In the genomic region with DNA sequence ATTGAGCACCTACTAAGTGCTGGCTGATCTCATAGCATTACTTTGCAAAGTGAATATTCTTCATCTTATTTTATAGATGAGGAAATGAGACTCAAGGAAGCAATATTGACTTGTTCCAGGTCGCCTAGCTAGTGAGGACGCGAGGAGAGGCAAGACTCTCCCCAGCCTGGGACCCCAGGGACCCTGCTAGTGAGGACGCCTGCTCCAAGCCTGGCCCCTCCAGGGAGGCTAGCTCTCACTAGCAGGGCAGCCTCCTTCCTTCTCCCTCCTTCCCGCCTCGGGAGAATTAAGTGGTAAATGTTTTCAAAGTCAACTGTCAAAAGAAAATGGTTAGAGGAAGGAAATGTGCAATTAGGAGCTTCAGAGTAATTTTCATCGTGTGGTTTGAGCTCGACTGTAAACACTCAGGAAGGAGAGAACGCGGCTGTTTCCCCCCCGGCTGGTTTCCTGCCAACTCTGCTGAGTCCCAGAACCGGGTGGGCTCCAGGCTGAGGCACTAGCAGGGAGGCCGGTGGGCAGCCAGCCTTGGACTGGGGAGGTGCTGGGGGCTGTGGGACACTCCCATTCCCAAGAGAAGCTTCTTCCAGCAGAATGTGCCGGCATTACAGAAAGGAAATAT, we compare ENCODE assay signal across 9 cellular contexts. TPM values are rescaled to one million over a fixed set of nuclear protein-coding genes. Genes with fewer than 3 reads are reported as not detected.
DNase-seq lines count a peak whose midpoint lies in the region; ATAC-seq and TF ChIP-seq lines count a peak whose summit lies in the region.
"Had no signal": no experiment of that assay in that cellular context is flagged by ENCODE, and none has a peak within 500 bp of the region (broad histone marks: within the 10 kb centered on the region; RNA-seq: fewer than 3 reads in every experiment).

No MANE protein-coding gene starts in this region.

- H3K36me3 ChIP-seq in Loucy (ENCODE audit: insufficient read depth, low read length) (no peaks in the 10 kb centered on the region), tibial nerve (no peaks in the 10 kb centered on the region)

- no peak for TF ChIP-seq CTCF in CD4-positive, alpha-beta T cell (IDR thresholded peaks at IDR 0.05)
- TF ChIP-seq CTCF in Loucy (conservative IDR thresholded peaks at IDR 0.05; ENCODE audit: low read length), result no peak
- TF ChIP-seq CTCF in VCaP (conservative IDR thresholded peaks at IDR 0.05), result no peak
- TF ChIP-seq CTCF in tibial nerve (IDR thresholded peaks at IDR 0.05), result no peak

- H3K27ac Mint-ChIP-seq in CD4-positive, alpha-beta T cell, result peak overlapping the region; percentile 77

- no peaks in the 10 kb centered on the region for H3K27me3 Mint-ChIP-seq in CD4-positive, alpha-beta T cell

- H3K9me3 Mint-ChIP-seq in CD4-positive, alpha-beta T cell, result no peaks in the 10 kb centered on the region

- CTCF ChIA-PET in CD4-positive, alpha-beta T cell (lab: Charles Lee), result no interaction called here

- peak; percentile 69 for ATAC-seq in CD4-positive, alpha-beta T cell (ENCODE audit: poor library complexity)

- H3K9ac ChIP-seq in Loucy (ENCODE audit: low read depth, low read length, poor library complexity, severe bottlenecking), result peak overlapping the region; percentile 84

- H3K4me3 Mint-ChIP-seq in CD4-positive, alpha-beta T cell, result peak overlapping the region; percentile 63

- DNase-seq in CD4-positive, alpha-beta T cell, result peak in 2 of 10 experiments; percentile 20 to 36
- peak; percentile 61 to 81 for DNase-seq in lung microvascular endothelial cell (ENCODE audit: low read depth in 2 of 2)
- DNase-seq in tibial nerve (ENCODE audit: low spot score in 2 of 2), result no peak
- no peak for DNase-seq in NK-92 treated with Interleukin-12 subunit alpha and Interleukin-12 subunit beta, amount 100 ng/mL, for 24 hours (lab: John Stamatoyannopoulos, UW)
- no peak for DNase-seq in activated gamma-delta T cell (lab: John Stamatoyannopoulos, UW)
- no peak for DNase-seq in NCI-H2029 (lab: John Stamatoyannopoulos, UW)
- DNase-seq: NCI-H187 had no signal

- H3K27me3 ChIP-seq in CD4-positive, alpha-beta T cell (ENCODE audit: control insufficient read depth, insufficient read depth, low read length), result no peaks in the 10 kb centered on the region
- H3K27me3 ChIP-seq in Loucy (ENCODE audit: insufficient read depth, low read length, poor library complexity, severe bottlenecking) (no peaks in the 10 kb centered on the region), tibial nerve (no peaks in the 10 kb centered on the region)

- H4K20me1 ChIP-seq in Loucy (ENCODE audit: insufficient read depth, low read length, poor library complexity, severe bottlenecking), result no peaks in the 10 kb centered on the region

- H3K4me1 ChIP-seq in Loucy (ENCODE audit: insufficient read depth, low read length, poor library complexity, severe bottlenecking) (peaks cover 68% of the 10 kb centered on the region), tibial nerve (peaks cover 0 to 19% (median 7%) of the 10 kb centered on the region in 4 donors)

- peak overlapping the region; percentile 60 for H3K4me3 ChIP-seq in Loucy (ENCODE audit: low read length, poor library complexity, severe bottlenecking)
- no peak overlapping the region for H3K4me3 ChIP-seq in tibial nerve

- H2AFZ ChIP-seq in Loucy (ENCODE audit: low read length), result no peak overlapping the region

- H3K9me3 ChIP-seq in CD4-positive, alpha-beta T cell (ENCODE audit: control insufficient read depth, low read length), result no peaks in the 10 kb centered on the region
- H3K9me3 ChIP-seq in Loucy (ENCODE audit: insufficient read depth, low read depth, low read length), result no peaks in the 10 kb centered on the region
- peaks cover 0 to 2% (median 0%) of the 10 kb centered on the region in 4 donors for H3K9me3 ChIP-seq in tibial nerve

- intact Hi-C loops in CD4-positive, alpha-beta T cell (cut with DNase I, micrococcal nuclease), result no loop called here

- no peak for TF ChIP-seq POLR2A in tibial nerve (IDR thresholded peaks at IDR 0.05)

- TF ChIP-seq EP300 in tibial nerve (IDR thresholded peaks at IDR 0.05), result no peak

- H3F3A ChIP-seq in Loucy (ENCODE audit: low read depth), result peaks cover 4% of the 10 kb centered on the region; the same call in 1 of the 2 replicates

- no peaks in the 10 kb centered on the region for H3K79me2 ChIP-seq in Loucy (ENCODE audit: insufficient read depth, low read length)

- POLR2A ChIA-PET in CD4-positive, alpha-beta T cell (lab: Charles Lee), result interaction anchor here (0.6 to 2.4 kb wide), 7 partner anchors 12 to 784 kb away, joined by 3 to 19 read pairs (median 3); no protein-coding TSS in a partner anchor

- no peaks in the 10 kb centered on the region for H3K36me3 Mint-ChIP-seq in CD4-positive, alpha-beta T cell (ENCODE audit: low read depth)

- no peaks in the 10 kb centered on the region for H3K9me2 ChIP-seq in Loucy (replicated peaks; ENCODE audit: low read depth, low read length)

- no peak overlapping the region for H3K27ac ChIP-seq in CD4-positive, alpha-beta T cell (ENCODE audit: low read depth, low read length)
- peak overlapping the region; percentile 8; the same call in 1 of the 2 replicates for H3K27ac ChIP-seq in VCaP
- no peak overlapping the region for H3K27ac ChIP-seq in tibial nerve

- H3K4me1 Mint-ChIP-seq in CD4-positive, alpha-beta T cell (ENCODE audit: low read depth), result peaks cover 47% of the 10 kb centered on the region

- WGBS in tibial nerve, 2 donors, result 30 to 37% methylated on average over 14 of the region's 14 CpGs

- H3K4me2 ChIP-seq in Loucy (ENCODE audit: low read depth, low read length, poor library complexity, severe bottlenecking), result peak overlapping the region; percentile 76

RNA-seq across cellular contexts. Expression of gene MYEOV, which starts 17.9 kb away (rescaled TPM):
- total RNA-seq in CD4-positive, alpha-beta T cell, result not detected
- total RNA-seq in lung microvascular endothelial cell (0.44 TPM in 1 of 2 replicates, not detected in the other), tibial nerve (10 to 100 TPM in 2 of 4 donors, 1 to 10 TPM in 2; 4.8 to 26.7 (median 9.4) TPM)

Comparison
In these comparisons a context has a peak if more than half of its experiments do, and no peak if none do; other contexts are left out.
1. DNase-seq: peak in lung microvascular endothelial cell (2 of 2); none in tibial nerve (0 of 2), NK-92 treated with Interleukin-12 subunit alpha and Interleukin-12 subunit beta, amount 100 ng/mL, for 24 hours (single experiment), activated gamma-delta T cell (single experiment) and NCI-H2029 (single experiment).